Comparison of ENCODE assay signal across 15 cellular contexts in genomic region chr3:44915702-44916438, GRCh38. TPM values are rescaled to one million over a fixed set of nuclear protein-coding genes. Genes with fewer than 3 reads are reported as not detected.
DNase-seq lines count a peak whose midpoint lies in the region; ATAC-seq and TF ChIP-seq lines count a peak whose summit lies in the region.
"Had no signal": no experiment of that assay in that cellular context is flagged by ENCODE, and none has a peak within 500 bp of the region (broad histone marks: within the 10 kb centered on the region; RNA-seq: fewer than 3 reads in every experiment).

No MANE protein-coding gene starts in this region.

- H3K36me3 ChIP-seq in mesendoderm (ENCODE audit: control insufficient read depth, insufficient read depth, low read length) = no peaks in the 10 kb centered on the region
- peaks cover 10% of the 10 kb centered on the region; the same call in 1 of the 2 replicates for H3K36me3 ChIP-seq in OCI-LY7 (ENCODE audit: insufficient read depth, low read length)

- no peak overlapping the region for H3K4me2 ChIP-seq in mesendoderm (ENCODE audit: low read length)
- H3K4me2 ChIP-seq in OCI-LY7 (ENCODE audit: low read length) = no peak overlapping the region

- no peak for ATAC-seq in HG02798 (IDR thresholded peaks at IDR 0.05; ENCODE audit: poor library complexity, unreplicated experiment)
- no peak for ATAC-seq in HG03159 (IDR thresholded peaks at IDR 0.05; ENCODE audit: unreplicated experiment)

- WGBS in mesendoderm (ENCODE audit: extremely low coverage, insufficient coverage, low lambda C conversion rate) = no CpG with 5 or more reads among the region's 8 CpGs

- no peak overlapping the region for H2AFZ ChIP-seq in OCI-LY7 (ENCODE audit: low read length)

- intact Hi-C loops in OCI-LY7 (cut with micrococcal nuclease; ENCODE audit: unreplicated experiment) = no loop called here

- TF ChIP-seq CTCF in fibroblast of pulmonary artery (IDR thresholded peaks at IDR 0.05; ENCODE audit: low read length, missing control alignments) = peak; percentile 11
- TF ChIP-seq CTCF in OCI-LY7 (conservative IDR thresholded peaks at IDR 0.05; ENCODE audit: low read length) = no peak

- H3K4ac ChIP-seq in mesendoderm (ENCODE audit: low read depth, low read length) = no peak overlapping the region

- CTCF ChIA-PET in OCI-LY7 (lab: Charles Lee; ENCODE audit: unreplicated experiment) = no interaction called here

- no peak overlapping the region for H4K5ac ChIP-seq in mesendoderm (ENCODE audit: low read length)

- H4K20me1 ChIP-seq in OCI-LY7 (ENCODE audit: insufficient read depth, low read length) = no peaks in the 10 kb centered on the region

- H3K9me2 ChIP-seq in OCI-LY7 (ENCODE audit: insufficient read depth, low read length) = no peaks in the 10 kb centered on the region

- no peaks in the 10 kb centered on the region for H3K27me3 ChIP-seq in mesendoderm (ENCODE audit: insufficient read depth, low read length, poor library complexity)

- H4K8ac ChIP-seq in mesendoderm (ENCODE audit: low read depth, low read length) = no peak overlapping the region

- H3K4me1 ChIP-seq in mesendoderm (ENCODE audit: control insufficient read depth, low read depth, low read length) (no peaks in the 10 kb centered on the region), OCI-LY7 (ENCODE audit: insufficient read depth, low read length, poor library complexity, severe bottlenecking) (no peaks in the 10 kb centered on the region)

- H2BK120ac ChIP-seq in mesendoderm (ENCODE audit: low read depth, low read length) = no peak overlapping the region

- H2BK5ac ChIP-seq in mesendoderm (ENCODE audit: low read length) = no peak overlapping the region

- DNase-seq in ELR (ENCODE audit: low read depth) (peak; percentile 27), RPMI7951 (ENCODE audit: low read depth) (peak; percentile 33), fibroblast of pulmonary artery (ENCODE audit: low read depth) (peak; percentile 33), mesendoderm (peak; percentile 94), OCI-LY7 (ENCODE audit: low spot score) (no peak)
- DNase-seq: activated CD8-positive, alpha-beta memory T cell treated with anti-CD3 and anti-CD28 coated beads, Interleukin-2, amount 50 U/mL, for 4 hours; activated naive CD8-positive, alpha-beta T cell treated with anti-CD3 and anti-CD28 coated beads, Interleukin-2, amount 10 ng/mL, durations not matched to agents 7 days and 5 days; NCI-H2081; NCI-H748 treated with DMSO at 0.1 percent for 48 hours; SHP77 treated with DMSO at 0.1 percent for 48 hours had no signal

- no peak overlapping the region for H3K23ac ChIP-seq in mesendoderm (ENCODE audit: low read length)

- POLR2A ChIA-PET in OCI-LY7 (lab: Charles Lee) = no interaction called here

- H3K79me2 ChIP-seq in mesendoderm (ENCODE audit: control insufficient read depth, insufficient read depth, low read length) (no peaks in the 10 kb centered on the region), OCI-LY7 (ENCODE audit: insufficient read depth, low read depth, low read length) (no peaks in the 10 kb centered on the region)

- H2BK15ac ChIP-seq in mesendoderm (replicated peaks; ENCODE audit: low read depth) = no peak overlapping the region

- H3K9ac ChIP-seq in mesendoderm (ENCODE audit: low read length) = no peak overlapping the region

- H3K18ac ChIP-seq in mesendoderm (ENCODE audit: low read length) = no peak overlapping the region

- no peak overlapping the region for H2AK5ac ChIP-seq in mesendoderm (ENCODE audit: low read length)

- no peak overlapping the region for H3K27ac ChIP-seq in mesendoderm (ENCODE audit: low read depth, low read length)
- no peak overlapping the region for H3K27ac ChIP-seq in OCI-LY7 (ENCODE audit: low read depth, low read length, poor library complexity, severe bottlenecking)

- BruUV-seq in OCI-LY7 (replicated peaks; lab: Mats Ljungman, UMichigan) = no TSS peak

- H3K4me3 ChIP-seq in fibroblast of pulmonary artery (replicated peaks; ENCODE audit: low read depth, low read length) (no peak overlapping the region), mesendoderm (ENCODE audit: low read length) (no peak overlapping the region), OCI-LY7 (ENCODE audit: low read depth, low read length, poor library complexity, severe bottlenecking) (no peak overlapping the region)

- H3K56ac ChIP-seq in mesendoderm (ENCODE audit: low read length) = no peak overlapping the region

- H3K79me1 ChIP-seq in mesendoderm (ENCODE audit: low read length) = no peaks in the 10 kb centered on the region

- H3K9me3 ChIP-seq in OCI-LY7 (ENCODE audit: low read length) = no peaks in the 10 kb centered on the region

RNA-seq across cellular contexts. Expression of gene TGM4, which starts 41.5 kb away (rescaled TPM):
- total RNA-seq in RPMI7951 (2014; rRNA removed; shearing (Covaris generic)) = under 0.01 TPM in 1 of 2 replicates, not detected in the other
- 0.31 TPM for polyA plus RNA-seq in mesendoderm (2013, experiment 1 of 2)
- 0.28 TPM for polyA plus RNA-seq in mesendoderm (2013, experiment 2 of 2)
- not detected in 2 replicates for total RNA-seq in OCI-LY7 (2014; rRNA removed; shearing (Covaris generic))
- total RNA-seq in OCI-LY7 (2022) = not detected in 2 replicates
- total RNA-seq: activated naive CD8-positive, alpha-beta T cell treated with anti-CD3 and anti-CD28 coated beads, Interleukin-2, amount 10 ng/mL, durations not matched to agents 7 days and 5 days; frontal cortex; kidney epithelial cell; neural crest cell had no signal

RNA-seq across cellular contexts. Expression of gene TMEM42, which starts 54.2 kb away (rescaled TPM):
- total RNA-seq in RPMI7951 (2014; rRNA removed; shearing (Covaris generic)) = 11.8 and 17.0 TPM in 2 replicates
- 5.6 TPM for polyA plus RNA-seq in mesendoderm (2013, experiment 1 of 2)
- 5.7 TPM for polyA plus RNA-seq in mesendoderm (2013, experiment 2 of 2)
- total RNA-seq in OCI-LY7 (2014; rRNA removed; shearing (Covaris generic)) = 21.2 and 24.6 TPM in 2 replicates
- total RNA-seq in OCI-LY7 (2022) = 19.3 and 21.1 TPM in 2 replicates
